ENCODE assay signal across 24 cellular contexts in genomic region chr5:142475102-142475501, GRCh38.
DNase-seq lines count a peak whose midpoint lies in the region; ATAC-seq and TF ChIP-seq lines count a peak whose summit lies in the region.
"Had no signal": no experiment of that assay in that cellular context is flagged by ENCODE, and none has a peak within 500 bp of the region (broad histone marks: within the 10 kb centered on the region; RNA-seq: fewer than 3 reads in every experiment).

No MANE protein-coding gene starts in this region.

- no peak overlapping the region for H3K9ac ChIP-seq in neural progenitor cell

- H3K9me2 ChIP-seq in GM23338 (ENCODE audit: insufficient read depth) (no peaks in the 10 kb centered on the region), PC-9 (ENCODE audit: insufficient read depth) (no peaks in the 10 kb centered on the region)

- POLR2A ChIA-PET in PC-9 (lab: Charles Lee; ENCODE audit: unreplicated experiment): no interaction called here

- H3K36me3 Mint-ChIP-seq in GM23338 (ENCODE audit: low read depth) (peaks cover 20% of the 10 kb centered on the region), neural progenitor cell (peaks cover 6% of the 10 kb centered on the region)
- H3K36me3 Mint-ChIP-seq: stimulated activated memory B cell treated with anti-CD40 and anti-IgM and Interleukin-4, amounts not matched to agents 10 μg/mL and 1 μg/mL and 100 μg/mL, for 72 hours had no signal

- no peaks in the 10 kb centered on the region for H3K27me3 ChIP-seq in GM23338 (ENCODE audit: insufficient read depth)
- no peaks in the 10 kb centered on the region for H3K27me3 ChIP-seq in PC-9 (ENCODE audit: insufficient read depth, low read depth)
- H3K27me3 ChIP-seq in neural progenitor cell: no peaks in the 10 kb centered on the region
- H3K27me3 ChIP-seq: cardiac muscle cell, SJCRH30, testis had no signal

- TF ChIP-seq CTCF in GM23338 (conservative IDR thresholded peaks at IDR 0.05; ENCODE audit: low read depth in 2 of 2) (no peak), PC-9 (conservative IDR thresholded peaks at IDR 0.05) (no peak), epithelial cell of esophagus (IDR thresholded peaks at IDR 0.05; ENCODE audit: insufficient read depth, low read depth, low read length, missing control alignments) (no peak), neural progenitor cell (IDR thresholded peaks at IDR 0.05) (no peak)

- H3K27ac Mint-ChIP-seq in GM23338 (no peak overlapping the region), neural progenitor cell (no peak overlapping the region)
- H3K27ac Mint-ChIP-seq: CD4-positive, alpha-beta memory T cell; IgD-negative memory B cell; mesothelial cell of epicardium; stimulated activated memory B cell treated with anti-CD40 and anti-IgM and Interleukin-4, amounts not matched to agents 10 μg/mL and 1 μg/mL and 100 μg/mL, for 72 hours; T-helper 1 cell treated with Interleukin-12 subunit alpha and Interleukin-12 subunit beta and Interleukin-4 antibody, amounts not matched to agents 30 μg/mL and 1 μg/mL, for 36 hours had no signal

- H3K36me3 ChIP-seq in GM23338 (ENCODE audit: insufficient read depth) (0 out of 2 replicates have a peak, but pooled peaks cover 4% of the 10 kb centered on the region), PC-9 (ENCODE audit: low read depth) (no peaks in the 10 kb centered on the region), neural progenitor cell (no peaks in the 10 kb centered on the region)
- H3K36me3 ChIP-seq: cardiac muscle cell, SJCRH30 had no signal

- peaks cover 34% of the 10 kb centered on the region for H3K4me1 ChIP-seq in GM23338 (ENCODE audit: insufficient read depth)
- peaks cover 63% of the 10 kb centered on the region for H3K4me1 ChIP-seq in PC-9 (replicated peaks; ENCODE audit: insufficient read depth)
- peaks cover 11% of the 10 kb centered on the region for H3K4me1 ChIP-seq in neural progenitor cell
- H3K4me1 ChIP-seq: testis had no signal

- H3K9me3 Mint-ChIP-seq in GM23338: peaks cover 23% of the 10 kb centered on the region
- H3K9me3 Mint-ChIP-seq in neural progenitor cell: peaks cover 19% of the 10 kb centered on the region

- no peaks in the 10 kb centered on the region for H3K79me2 ChIP-seq in GM23338 (replicated peaks; ENCODE audit: insufficient read depth)
- H3K79me2 ChIP-seq in PC-9 (ENCODE audit: low read depth): no peaks in the 10 kb centered on the region
- H3K79me2 ChIP-seq in neural progenitor cell (ENCODE audit: low read depth): no peaks in the 10 kb centered on the region

- H3K9me3 ChIP-seq in PC-9 (ENCODE audit: insufficient read depth, low read depth) (peaks cover 9% of the 10 kb centered on the region), neural progenitor cell (ENCODE audit: low read depth) (no peaks in the 10 kb centered on the region)
- H3K9me3 ChIP-seq: testis had no signal

- DNase-seq in GM23338 (ENCODE audit: low spot score): peak; percentile 61
- peak; percentile 22 to 73 for DNase-seq in PC-9
- peak; percentile 54 for DNase-seq in epithelial cell of esophagus (ENCODE audit: low read depth)
- peak; percentile 20 for DNase-seq in neural progenitor cell (ENCODE audit: low spot score)
- DNase-seq in NCI-H1694 treated with DMSO at 0.1 percent for 48 hours (lab: John Stamatoyannopoulos, UW): no peak
- no peak for DNase-seq in AML-193 (lab: John Stamatoyannopoulos, UW)
- DNase-seq: activated gamma-delta T cell; CD4-positive, alpha-beta memory T cell; dermis blood vessel endothelial cell; erythroblast; foreskin melanocyte; MM.1S; NCI-H748 treated with DMSO at 0.1 percent for 48 hours; OCI-M1; testis had no signal

- ATAC-seq in GM23338 (peak; percentile 79), HG03139 (IDR thresholded peaks at IDR 0.05; ENCODE audit: unreplicated experiment) (no peak)
- ATAC-seq: stimulated activated memory B cell treated with anti-CD40 and anti-IgM and Interleukin-4, amounts not matched to agents 10 μg/mL and 1 μg/mL and 100 μg/mL, for 72 hours had no signal

- H3K4me1 Mint-ChIP-seq in GM23338 (peaks cover 37% of the 10 kb centered on the region), neural progenitor cell (peaks cover 47% of the 10 kb centered on the region)
- H3K4me1 Mint-ChIP-seq: IgD-negative memory B cell; stimulated activated memory B cell treated with anti-CD40 and anti-IgM and Interleukin-4, amounts not matched to agents 10 μg/mL and 1 μg/mL and 100 μg/mL, for 72 hours had no signal

- BruUV-seq in PC-9 (replicated peaks; lab: Mats Ljungman, UMichigan): no TSS peak

- H3K4me2 ChIP-seq in GM23338 (peak overlapping the region; percentile 13; the same call in 1 of the 2 replicates), PC-9 (peak overlapping the region; percentile 53), neural progenitor cell (no peak overlapping the region)

- intact Hi-C loops in PC-9 (cut with micrococcal nuclease; ENCODE audit: unreplicated experiment): loop anchor here (2.0 kb wide), 1 partner anchor 32 kb away; no protein-coding TSS in a partner anchor

- H3F3A ChIP-seq in GM23338 (replicated peaks; ENCODE audit: low read depth) (no peaks in the 10 kb centered on the region), PC-9 (ENCODE audit: insufficient read depth, low read depth) (peaks cover 50% of the 10 kb centered on the region), neural progenitor cell (ENCODE audit: low read depth) (no peaks in the 10 kb centered on the region)

- H3K27ac ChIP-seq in GM23338 (ENCODE audit: low read depth) (no peak overlapping the region), PC-9 (peak overlapping the region; percentile 99), neural progenitor cell (no peak overlapping the region)
- H3K27ac ChIP-seq: cardiac muscle cell, SJCRH30, testis, VCaP had no signal

- CTCF ChIA-PET in PC-9 (lab: Charles Lee): no interaction called here

- no peak overlapping the region for H2AFZ ChIP-seq in GM23338
- H2AFZ ChIP-seq in PC-9: no peak overlapping the region
- no peak overlapping the region for H2AFZ ChIP-seq in neural progenitor cell (replicated peaks)

- H4K20me1 ChIP-seq in GM23338 (replicated peaks; ENCODE audit: insufficient read depth) (no peaks in the 10 kb centered on the region), PC-9 (ENCODE audit: insufficient read depth) (no peaks in the 10 kb centered on the region; the same call in 1 of the 2 replicates), neural progenitor cell (ENCODE audit: low read depth) (no peaks in the 10 kb centered on the region)

- H3K4me3 ChIP-seq in GM23338 (no peak overlapping the region), PC-9 (no peak overlapping the region), epithelial cell of esophagus (ENCODE audit: low read length) (no peak overlapping the region), neural progenitor cell (no peak overlapping the region)
- H3K4me3 ChIP-seq: cardiac muscle cell, SJCRH30, testis had no signal

- H3K4me3 Mint-ChIP-seq in GM23338: no peak overlapping the region
- no peak overlapping the region for H3K4me3 Mint-ChIP-seq in neural progenitor cell
- H3K4me3 Mint-ChIP-seq: CD4-positive, alpha-beta memory T cell; IgD-negative memory B cell; mesothelial cell of epicardium; nephron; stimulated activated memory B cell treated with anti-CD40 and anti-IgM and Interleukin-4, amounts not matched to agents 10 μg/mL and 1 μg/mL and 100 μg/mL, for 72 hours; T-helper 1 cell treated with Interleukin-12 subunit alpha and Interleukin-12 subunit beta and Interleukin-4 antibody, amounts not matched to agents 30 μg/mL and 1 μg/mL, for 36 hours had no signal

- H3K27me3 Mint-ChIP-seq in GM23338 (ENCODE audit: insufficient read depth, low read depth, poor library complexity) (peaks cover 4% of the 10 kb centered on the region), neural progenitor cell (ENCODE audit: insufficient read depth, low read depth) (peaks cover 3% of the 10 kb centered on the region)

TF ChIP-seq in GM23338, 12 proteins besides CTCF, POLR2A, EP300 and RAD21:
- TF ChIP-seq JUNB (IDR thresholded peaks at IDR 0.05; ENCODE audit: unreplicated experiment) (no peak), ETS1 (IDR thresholded peaks at IDR 0.05) (0 out of 2 replicates have a peak, but pooled peaks have one; percentile 35), EZH2phosphoT487 (IDR thresholded peaks at IDR 0.05; ENCODE audit: unreplicated experiment) (no peak), NANOG (IDR thresholded peaks at IDR 0.05; ENCODE audit: borderline replicate concordance) (peak; percentile 54; the same call in 1 of the 2 replicates)

Comparison
In these comparisons a context has a peak if more than half of its experiments do, and no peak if none do; other contexts are left out.
1. DNase-seq: peak in GM23338 (single experiment), PC-9 (2 of 2), epithelial cell of esophagus (single experiment) and neural progenitor cell (single experiment); none in NCI-H1694 treated with DMSO at 0.1 percent for 48 hours (single experiment) and AML-193 (0 of 2).